In the genomic region with DNA sequence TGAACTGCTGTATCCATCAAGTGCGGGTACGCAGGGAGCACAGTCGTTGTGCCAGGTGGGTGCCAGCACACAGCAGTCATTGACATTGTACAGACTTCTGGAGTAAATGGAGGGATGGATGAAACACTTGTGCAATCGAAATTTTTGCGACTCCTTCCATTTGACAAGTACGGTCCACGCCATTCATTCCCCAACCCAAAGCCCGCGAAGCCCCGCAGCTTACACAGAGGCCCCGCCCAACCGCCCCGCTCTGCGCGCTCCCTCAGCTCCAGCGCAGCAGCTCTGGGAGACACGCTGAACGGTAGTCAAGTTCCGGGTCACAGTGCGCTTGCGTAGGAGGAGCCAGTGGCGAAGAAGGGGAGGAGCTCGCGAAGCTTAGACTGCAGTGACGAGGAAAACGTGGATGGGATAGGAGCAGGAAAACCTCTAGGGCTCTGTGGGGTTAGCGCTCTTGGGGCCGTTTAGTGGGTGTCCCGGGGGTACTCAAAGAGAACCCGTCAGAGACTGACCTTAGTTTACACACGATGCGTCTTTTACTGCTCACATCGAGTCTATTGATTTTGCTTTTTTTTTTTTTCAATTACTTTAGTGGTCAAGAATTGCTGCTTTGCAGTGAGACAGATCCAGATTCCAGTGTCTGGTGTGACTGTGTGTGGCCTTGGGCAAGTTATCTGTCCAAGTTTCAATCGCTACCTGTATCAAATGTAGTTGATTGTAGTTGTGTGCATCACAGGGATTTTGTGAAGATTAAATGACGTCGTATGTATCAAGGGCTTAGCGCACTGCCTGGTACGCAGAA, we compare ENCODE assay signal across 8 cellular contexts. TPM values are rescaled to one million over a fixed set of nuclear protein-coding genes. Genes with fewer than 3 reads are reported as not detected.
A peak's percentile ranks its signal among the peaks of the same experiment; 100 is the strongest.
DNase-seq lines count a peak whose midpoint lies in the region; ATAC-seq, FAIRE-seq and TF ChIP-seq lines count a peak whose summit lies in the region.

No MANE protein-coding gene starts in this region.

- no peaks in the 10 kb centered on the region for H3K4me1 ChIP-seq in ACC112 (ENCODE audit: control insufficient read depth, insufficient read depth, low read length, unreplicated experiment)
- H3K4me1 ChIP-seq in keratinocyte (ENCODE audit: control insufficient read depth, extremely low read depth, insufficient read depth, low read length): peaks cover 8% of the 10 kb centered on the region

- no peaks in the 10 kb centered on the region for H3K9me3 ChIP-seq in keratinocyte (ENCODE audit: control insufficient read depth, low read depth, low read length)

- DNase-seq in NCI-H2227 (lab: John Stamatoyannopoulos, UW; ENCODE audit: unreplicated experiment): peak; percentile 94
- DNase-seq in cerebellum (ENCODE audit: low spot score): peak; percentile 93
- DNase-seq in keratinocyte (ENCODE audit: low read depth, low spot score): no peak
- peak; percentile 74 to 82 (median 82) for DNase-seq in stimulated activated CD4-positive, alpha-beta T cell treated with anti-CD3 and anti-CD28 coated beads, Interleukin-12 subunit alpha, Interleukin-12 subunit beta, amount 100 ng/mL, for 48 hours (ENCODE audit: low read depth in 2 of 3, low spot score in 1 of 3)

- no peaks in the 10 kb centered on the region for H3K9me1 ChIP-seq in keratinocyte (ENCODE audit: control insufficient read depth, extremely low read depth, insufficient read depth, low read length)

- dilution Hi-C loops in keratinocyte (cut with MboI; ENCODE audit: extremely low pct_ligation_motif_present, low sequenced_read_pairs): no loop called here

- peak overlapping the region; percentile 81 for H3K4me3 ChIP-seq in ACC112 (ENCODE audit: low read depth, low read length)
- H3K4me3 ChIP-seq in keratinocyte (ENCODE audit: control insufficient read depth in 2 of 3, extremely low read depth in 1 of 3, insufficient read depth in 2 of 3, low read depth in 1 of 3, low read length in 3 of 3): peak overlapping the region; percentile 42 to 65 (median 45)

- no peak overlapping the region for H3K27ac ChIP-seq in ACC112 (ENCODE audit: low read depth, low read length)
- peak overlapping the region; percentile 48 for H3K27ac ChIP-seq in keratinocyte (ENCODE audit: control insufficient read depth, insufficient read depth, low read length)

- no peaks in the 10 kb centered on the region for H4K20me1 ChIP-seq in keratinocyte (ENCODE audit: control insufficient read depth, extremely low read depth, insufficient read depth, low read length)

- peak overlapping the region; percentile 94 for H3K4me2 ChIP-seq in keratinocyte (ENCODE audit: control insufficient read depth, extremely low read depth, insufficient read depth, low read depth, low read length)

- ATAC-seq in GM18870 (IDR thresholded peaks at IDR 0.05; ENCODE audit: unreplicated experiment): peak; percentile 98
- ATAC-seq in HG03108 (IDR thresholded peaks at IDR 0.05; ENCODE audit: unreplicated experiment): peak; percentile 99
- ATAC-seq in activated CD4-positive, CD25-positive, alpha-beta regulatory T cell treated with anti-CD3 and anti-CD28 coated beads, Interleukin-2, amount 50 U/mL, for 24 hours: peak; percentile 99 to 100

- H3K9ac ChIP-seq in keratinocyte (ENCODE audit: control insufficient read depth, extremely low read depth, insufficient read depth, low read length): peak overlapping the region; percentile 34

- H2AFZ ChIP-seq in ACC112 (ENCODE audit: low read length, unreplicated experiment) (peak overlapping the region; percentile 100), keratinocyte (ENCODE audit: control insufficient read depth, low read length) (peak overlapping the region; percentile 69)

- H3K36me3 ChIP-seq in ACC112 (ENCODE audit: insufficient read depth, low read length) (no peaks in the 10 kb centered on the region), keratinocyte (ENCODE audit: control insufficient read depth in 2 of 2, extremely low read depth in 1 of 2, insufficient read depth in 2 of 2, low read length in 2 of 2) (no peaks in the 10 kb centered on the region)

- H3K27me3 ChIP-seq in ACC112 (ENCODE audit: insufficient read depth, low read length): no peaks in the 10 kb centered on the region
- no peaks in the 10 kb centered on the region for H3K27me3 ChIP-seq in keratinocyte (ENCODE audit: control insufficient read depth, extremely low read depth, insufficient read depth, low read length)

- FAIRE-seq in keratinocyte (lab: Jason Lieb, UNC): peak; percentile 79

- TF ChIP-seq CTCF in keratinocyte (optimal IDR thresholded peaks at IDR 0.05 in 1 of 3, IDR thresholded peaks at IDR 0.05 in 1 of 3, conservative IDR thresholded peaks at IDR 0.05 in 1 of 3; ENCODE audit: extremely low read depth in 1 of 3, insufficient read depth in 2 of 3, low read length in 3 of 3): no peak

- no peaks in the 10 kb centered on the region for H3K79me2 ChIP-seq in ACC112 (ENCODE audit: control insufficient read depth, insufficient read depth, low read length, unreplicated experiment)
- no peaks in the 10 kb centered on the region for H3K79me2 ChIP-seq in keratinocyte (ENCODE audit: control insufficient read depth, insufficient read depth, low read length)

RNA-seq across cellular contexts. Expression of gene MSANTD3, which starts 15.3 kb away (rescaled TPM):
- total RNA-seq in cerebellum: 30.7 TPM
- 23.3 to 66.2 TPM (median 50.7 TPM) in 3 replicates for polyA plus RNA-seq in keratinocyte
- polyA plus RNA-seq in keratinocyte (2011; ENCODE audit: low read depth): 11.4 TPM
- 41.4 and 49.1 TPM in 2 replicates for polyA plus RNA-seq in keratinocyte (2011; cell fraction: cytosol; rRNA removed)
- polyA plus RNA-seq in keratinocyte (2011; cell fraction: nucleus; rRNA removed): 24.3 and 30.9 TPM in 2 replicates
- polyA plus RNA-seq in keratinocyte (2012; ENCODE audit: low replicate concordance): 19.7 and 52.1 TPM in 2 replicates
- polyA minus RNA-seq in keratinocyte: 10.5 to 28.8 TPM (median 22.3 TPM) in 3 replicates
- 42.0 TPM for polyA minus RNA-seq in keratinocyte (2011; cell fraction: cytosol; rRNA and poly(A)+ RNA removed)
- 9.6 and 15.5 TPM in 2 replicates for polyA minus RNA-seq in keratinocyte (2011; cell fraction: nucleus; rRNA and poly(A)+ RNA removed)

RNA-seq across cellular contexts. Expression of gene TEX10, which starts 58.9 kb away (rescaled TPM):
- 35.7 TPM for total RNA-seq in cerebellum
- 31.3 to 50.7 TPM (median 32.9 TPM) in 3 replicates for polyA plus RNA-seq in keratinocyte
- 18.6 TPM for polyA plus RNA-seq in keratinocyte (2011; ENCODE audit: low read depth)
- 19.1 and 39.6 TPM in 2 replicates for polyA plus RNA-seq in keratinocyte (2011; cell fraction: cytosol; rRNA removed)
- 40.9 and 50.7 TPM in 2 replicates for polyA plus RNA-seq in keratinocyte (2011; cell fraction: nucleus; rRNA removed)
- 23.4 and 26.6 TPM in 2 replicates for polyA plus RNA-seq in keratinocyte (2012; ENCODE audit: low replicate concordance)
- polyA minus RNA-seq in keratinocyte: 12.5 to 58.2 TPM (median 29.1 TPM) in 3 replicates
- polyA minus RNA-seq in keratinocyte (2011; cell fraction: cytosol; rRNA and poly(A)+ RNA removed): 15.0 TPM
- 26.2 and 50.9 TPM in 2 replicates for polyA minus RNA-seq in keratinocyte (2011; cell fraction: nucleus; rRNA and poly(A)+ RNA removed)
